1 cellular context compared by ENCODE assay signal in genomic region chr19:3668331-3669133, GRCh38.
TF ChIP-seq lines count a peak whose summit lies in the region.

No MANE protein-coding gene starts in this region.

TF ChIP-seq in HepG2, 621 proteins besides CTCF, POLR2A, EP300 and RAD21 (continued from another document):
- TF ChIP-seq ZNF646 (CRISPR knock-in tag; IDR thresholded peaks at IDR 0.05): peak; percentile 42; the same call in 1 of the 2 replicates
- TF ChIP-seq ZNF724P (CRISPR knock-in tag; IDR thresholded peaks at IDR 0.05; ENCODE audit: borderline replicate concordance): 0 out of 2 replicates have a peak, but pooled peaks have one; percentile 46
- peak; percentile 73; the same call in 1 of the 2 replicates for TF ChIP-seq THAP7 (CRISPR knock-in tag; IDR thresholded peaks at IDR 0.05)
- peak; percentile 36 for TF ChIP-seq RXRA (CRISPR knock-in tag; IDR thresholded peaks at IDR 0.05)
TF ChIP-seq in HepG2: peak in this region for 102.
